In the genomic region with DNA sequence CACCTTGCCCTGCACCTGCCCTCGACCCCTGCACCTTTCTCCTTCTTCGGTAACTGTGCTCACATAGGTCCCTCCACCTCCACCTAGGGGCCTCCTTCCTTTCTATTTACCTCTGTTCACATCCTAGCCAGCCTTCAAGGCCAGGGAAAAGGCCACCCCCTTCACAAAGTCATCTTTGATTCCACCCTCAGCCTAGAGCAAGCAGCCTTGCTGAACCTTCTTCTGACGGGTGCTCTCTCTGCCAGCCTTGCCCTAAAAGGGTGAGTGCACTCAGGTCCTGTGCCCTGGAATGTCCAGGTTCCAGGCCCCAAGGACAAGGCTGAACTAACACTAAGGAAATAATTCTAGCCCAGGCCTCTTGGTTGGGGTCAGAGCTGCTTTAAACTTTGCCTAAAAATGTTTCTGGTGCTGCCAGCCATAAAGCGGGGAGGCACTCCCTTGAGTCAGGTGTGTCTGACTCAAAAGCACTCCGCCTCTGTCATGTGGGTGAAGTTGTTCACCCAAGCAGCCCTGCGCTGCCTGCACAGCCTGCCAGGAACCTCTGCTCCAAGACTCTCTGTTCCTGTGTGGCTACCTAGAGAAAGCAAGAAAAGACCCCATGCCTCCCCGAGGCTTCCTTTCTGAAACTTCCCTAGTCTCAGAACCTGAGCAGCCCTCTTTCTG, we compare ENCODE assay signal across 19 cellular contexts. TPM values are rescaled to one million over a fixed set of nuclear protein-coding genes. Genes with fewer than 3 reads are reported as not detected.
DNase-seq lines count a peak whose midpoint lies in the region; ATAC-seq and TF ChIP-seq lines count a peak whose summit lies in the region.
"Had no signal": no experiment of that assay in that cellular context is flagged by ENCODE, and none has a peak within 500 bp of the region (broad histone marks: within the 10 kb centered on the region; RNA-seq: fewer than 3 reads in every experiment).

No MANE protein-coding gene starts in this region.

- no peak overlapping the region for H3K27ac ChIP-seq in naive thymus-derived CD4-positive, alpha-beta T cell (ENCODE audit: low read depth, low read length)
- no peak overlapping the region for H3K27ac ChIP-seq in upper lobe of right lung
- H3K27ac ChIP-seq: brain microvascular endothelial cell, gastrocnemius medialis had no signal

- H3K27ac Mint-ChIP-seq in activated naive CD4-positive, alpha-beta T cell treated with anti-CD3 and anti-CD28 coated beads for 36 hours, result no peak overlapping the region
- no peak overlapping the region for H3K27ac Mint-ChIP-seq in activated naive CD8-positive, alpha-beta T cell treated with anti-CD3 and anti-CD28 coated beads, Interleukin-2, amount 50 U/mL, for 24 hours
- H3K27ac Mint-ChIP-seq in naive thymus-derived CD4-positive, alpha-beta T cell, result peak overlapping the region in 8 of 9 donors; percentile 32 to 92 (median 43)
- H3K27ac Mint-ChIP-seq: stimulated activated naive CD8-positive, alpha-beta T cell treated with anti-CD3 and anti-CD28 coated beads, Interleukin-15, Interleukin-2, amounts not matched to agents 100 ng/mL and 50 ng/mL, for 24 hours; T-helper 1 cell treated with Interleukin-12 subunit alpha and Interleukin-12 subunit beta and Interleukin-4 antibody, amounts not matched to agents 30 μg/mL and 1 μg/mL, for 36 hours had no signal

- H3K36me3 Mint-ChIP-seq in activated naive CD4-positive, alpha-beta T cell treated with anti-CD3 and anti-CD28 coated beads for 36 hours (ENCODE audit: low read depth), result no peaks in the 10 kb centered on the region
- peaks cover 1% of the 10 kb centered on the region for H3K36me3 Mint-ChIP-seq in activated naive CD8-positive, alpha-beta T cell treated with anti-CD3 and anti-CD28 coated beads, Interleukin-2, amount 50 U/mL, for 24 hours (ENCODE audit: low read depth)
- H3K36me3 Mint-ChIP-seq in naive thymus-derived CD4-positive, alpha-beta T cell, result peaks cover 0 to 4% (median 0%) of the 10 kb centered on the region in 5 donors

- TF ChIP-seq CTCF in upper lobe of right lung (IDR thresholded peaks at IDR 0.05), result no peak

- no peaks in the 10 kb centered on the region for H3K9me3 Mint-ChIP-seq in activated naive CD4-positive, alpha-beta T cell treated with anti-CD3 and anti-CD28 coated beads for 36 hours
- H3K9me3 Mint-ChIP-seq in activated naive CD8-positive, alpha-beta T cell treated with anti-CD3 and anti-CD28 coated beads, Interleukin-2, amount 50 U/mL, for 24 hours, result no peaks in the 10 kb centered on the region
- H3K9me3 Mint-ChIP-seq in naive thymus-derived CD4-positive, alpha-beta T cell, result peaks cover 0 to 22% (median 0%) of the 10 kb centered on the region in 11 donors
- H3K9me3 Mint-ChIP-seq: stimulated activated naive CD8-positive, alpha-beta T cell treated with anti-CD3 and anti-CD28 coated beads, Interleukin-15, Interleukin-2, amounts not matched to agents 100 ng/mL and 50 ng/mL, for 24 hours; T-helper 1 cell treated with Interleukin-12 subunit alpha and Interleukin-12 subunit beta and Interleukin-4 antibody, amounts not matched to agents 30 μg/mL and 1 μg/mL, for 36 hours had no signal

- no peak overlapping the region for H3K4me3 ChIP-seq in naive thymus-derived CD4-positive, alpha-beta T cell (ENCODE audit: low read length)
- H3K4me3 ChIP-seq in upper lobe of right lung, result no peak overlapping the region
- H3K4me3 ChIP-seq: gastrocnemius medialis had no signal

- H3K27me3 ChIP-seq in naive thymus-derived CD4-positive, alpha-beta T cell (ENCODE audit: control insufficient read depth in 2 of 2, insufficient read depth in 2 of 2, low read length in 2 of 2), result no peaks in the 10 kb centered on the region
- no peaks in the 10 kb centered on the region for H3K27me3 ChIP-seq in upper lobe of right lung
- H3K27me3 ChIP-seq: brain microvascular endothelial cell had no signal

- H3K4me1 Mint-ChIP-seq in activated naive CD4-positive, alpha-beta T cell treated with anti-CD3 and anti-CD28 coated beads for 36 hours (ENCODE audit: low read depth), result peaks cover 22% of the 10 kb centered on the region
- peaks cover 26% of the 10 kb centered on the region for H3K4me1 Mint-ChIP-seq in activated naive CD8-positive, alpha-beta T cell treated with anti-CD3 and anti-CD28 coated beads, Interleukin-2, amount 50 U/mL, for 24 hours
- H3K4me1 Mint-ChIP-seq in naive thymus-derived CD4-positive, alpha-beta T cell, result peaks cover 10 to 44% (median 21%) of the 10 kb centered on the region in 7 donors

- CTCF ChIA-PET in activated naive CD4-positive, alpha-beta T cell treated with anti-CD3 and anti-CD28 coated beads for 36 hours (lab: Charles Lee), result interaction anchor here (1.3 kb wide), 1 partner anchor 39 kb away, joined by 3 read pairs; no protein-coding TSS in a partner anchor
- CTCF ChIA-PET in naive thymus-derived CD4-positive, alpha-beta T cell (lab: Charles Lee), result no interaction called here

- peak; percentile 65 for DNase-seq in activated naive CD4-positive, alpha-beta T cell treated with anti-CD3 and anti-CD28 coated beads for 36 hours
- DNase-seq in activated naive CD4-positive, alpha-beta T cell treated with Interleukin-2 at 50 U/mL for 16 hours, result no peak
- peak; percentile 26 for DNase-seq in activated naive CD8-positive, alpha-beta T cell treated with anti-CD3 and anti-CD28 coated beads, Interleukin-2, amount 50 U/mL, for 24 hours
- DNase-seq in naive thymus-derived CD4-positive, alpha-beta T cell, result peak in 3 of 9 donors; percentile 19 to 41 (median 38)
- DNase-seq in upper lobe of right lung (peak; percentile 30), NCI-H2227 (lab: John Stamatoyannopoulos, UW; ENCODE audit: unreplicated experiment) (no peak)
- DNase-seq: activated CD4-positive, CD25-positive, alpha-beta regulatory T cell treated with anti-CD3 and anti-CD28 coated beads, Interleukin-2, amount 50 U/mL, for 72 hours; activated effector memory CD4-positive, alpha-beta T cell treated with anti-CD3 and anti-CD28 coated beads, Interleukin-2, amount 50 U/mL, for 16 hours; brain microvascular endothelial cell; Calu3; gastrocnemius medialis; NCI-H1694 treated with DMSO at 0.1 percent for 48 hours; NCI-H774; stimulated activated CD4-positive, alpha-beta T cell treated with anti-CD3 and anti-CD28 coated beads, Interleukin-4, amount 100 ng/mL, for 4 hours had no signal

- ATAC-seq in activated naive CD8-positive, alpha-beta T cell treated with anti-CD3 and anti-CD28 coated beads, Interleukin-2, amount 50 U/mL, for 24 hours, result peak; percentile 85
- peak; percentile 63 for ATAC-seq in naive thymus-derived CD4-positive, alpha-beta T cell
- no peak for ATAC-seq in upper lobe of right lung
- ATAC-seq in GM21360 (IDR thresholded peaks at IDR 0.05; ENCODE audit: unreplicated experiment), result no peak
- no peak for ATAC-seq in HG03469 (IDR thresholded peaks at IDR 0.05; ENCODE audit: unreplicated experiment)
- ATAC-seq: gastrocnemius medialis had no signal

- intact Hi-C loops in activated naive CD4-positive, alpha-beta T cell treated with anti-CD3 and anti-CD28 coated beads for 36 hours (cut with micrococcal nuclease), result no loop called here
- intact Hi-C loops in naive thymus-derived CD4-positive, alpha-beta T cell (cut with micrococcal nuclease), result no loop called here
- intact Hi-C loops in upper lobe of right lung (cut with DNase I), result no loop called here

- H3K36me3 ChIP-seq in naive thymus-derived CD4-positive, alpha-beta T cell (ENCODE audit: control insufficient read depth in 2 of 3, insufficient read depth in 3 of 3, low read length in 3 of 3), result no peaks in the 10 kb centered on the region
- H3K36me3 ChIP-seq in upper lobe of right lung, result no peaks in the 10 kb centered on the region
- H3K36me3 ChIP-seq: brain microvascular endothelial cell, gastrocnemius medialis had no signal

- H3K9me3 ChIP-seq in naive thymus-derived CD4-positive, alpha-beta T cell (ENCODE audit: control insufficient read depth in 2 of 3, low read length in 3 of 3), result no peaks in the 10 kb centered on the region
- H3K9me3 ChIP-seq in upper lobe of right lung, result no peaks in the 10 kb centered on the region
- H3K9me3 ChIP-seq: gastrocnemius medialis had no signal

- no peaks in the 10 kb centered on the region for H3K27me3 Mint-ChIP-seq in activated naive CD4-positive, alpha-beta T cell treated with anti-CD3 and anti-CD28 coated beads for 36 hours (ENCODE audit: low read depth)
- H3K27me3 Mint-ChIP-seq in activated naive CD8-positive, alpha-beta T cell treated with anti-CD3 and anti-CD28 coated beads, Interleukin-2, amount 50 U/mL, for 24 hours, result peaks cover 4% of the 10 kb centered on the region
- peaks cover 0 to 11% (median 0%) of the 10 kb centered on the region in 5 donors for H3K27me3 Mint-ChIP-seq in naive thymus-derived CD4-positive, alpha-beta T cell

- POLR2A ChIA-PET in naive thymus-derived CD4-positive, alpha-beta T cell (lab: Charles Lee), result interaction anchor here (0.6 to 1.0 kb wide), 2 partner anchors 13 to 513 kb away, joined by 3 read pairs; no protein-coding TSS in a partner anchor

- H3K4me3 Mint-ChIP-seq in activated naive CD4-positive, alpha-beta T cell treated with anti-CD3 and anti-CD28 coated beads for 36 hours, result no peak overlapping the region
- no peak overlapping the region for H3K4me3 Mint-ChIP-seq in activated naive CD8-positive, alpha-beta T cell treated with anti-CD3 and anti-CD28 coated beads, Interleukin-2, amount 50 U/mL, for 24 hours
- peak overlapping the region in 6 of 10 donors; percentile 22 to 52 (median 32) for H3K4me3 Mint-ChIP-seq in naive thymus-derived CD4-positive, alpha-beta T cell
- H3K4me3 Mint-ChIP-seq: stimulated activated naive CD8-positive, alpha-beta T cell treated with anti-CD3 and anti-CD28 coated beads, Interleukin-15, Interleukin-2, amounts not matched to agents 100 ng/mL and 50 ng/mL, for 24 hours; T-helper 1 cell treated with Interleukin-12 subunit alpha and Interleukin-12 subunit beta and Interleukin-4 antibody, amounts not matched to agents 30 μg/mL and 1 μg/mL, for 36 hours had no signal

- peaks cover 0 to 16% of the 10 kb centered on the region in 2 donors for H3K4me1 ChIP-seq in naive thymus-derived CD4-positive, alpha-beta T cell (ENCODE audit: control insufficient read depth in 2 of 2, insufficient read depth in 2 of 2, low read length in 2 of 2)
- H3K4me1 ChIP-seq in upper lobe of right lung, result no peaks in the 10 kb centered on the region
- H3K4me1 ChIP-seq: gastrocnemius medialis had no signal

RNA-seq across cellular contexts. Expression of a gene that starts 9.2 kb away (rescaled TPM):
- 1 to 10 TPM; 1.8 to 1.9 TPM for total RNA-seq in activated naive CD4-positive, alpha-beta T cell treated with anti-CD3 and anti-CD28 coated beads for 36 hours
- 10 to 100 TPM in 1 of 5 experiments, 1 to 10 TPM in 1, under 1 TPM in 3; 0.11 to 10.6 (median 0.51) TPM for total RNA-seq in naive thymus-derived CD4-positive, alpha-beta T cell
- under 1 TPM in 1 of 2 donors, not detected in 1; 0.20 TPM for polyA plus RNA-seq in naive thymus-derived CD4-positive, alpha-beta T cell
- 0.35 TPM for total RNA-seq in upper lobe of right lung
- total RNA-seq: H4 had no signal

RNA-seq across cellular contexts. Expression of a gene that starts 25.3 kb away (rescaled TPM):
- 1 to 10 TPM; 1.1 to 1.5 TPM for total RNA-seq in activated naive CD4-positive, alpha-beta T cell treated with anti-CD3 and anti-CD28 coated beads for 36 hours
- 10 to 100 TPM in 2 of 5 experiments, 1 to 10 TPM in 3; 6.4 to 12.8 (median 9.5) TPM for total RNA-seq in naive thymus-derived CD4-positive, alpha-beta T cell
- 1 to 10 TPM; 2.6 to 3.3 TPM for polyA plus RNA-seq in naive thymus-derived CD4-positive, alpha-beta T cell
- total RNA-seq in upper lobe of right lung, result 0.69 TPM
- total RNA-seq: Calu3, gastrocnemius medialis, H4 had no signal

Comparison
In these comparisons a context has a peak if more than half of its experiments do, and no peak if none do; other contexts are left out.
1. DNase-seq: peak in activated naive CD4-positive, alpha-beta T cell treated with anti-CD3 and anti-CD28 coated beads for 36 hours (single experiment), activated naive CD8-positive, alpha-beta T cell treated with anti-CD3 and anti-CD28 coated beads, Interleukin-2, amount 50 U/mL, for 24 hours (single experiment) and upper lobe of right lung (single experiment); none in activated naive CD4-positive, alpha-beta T cell treated with Interleukin-2 at 50 U/mL for 16 hours (single experiment) and NCI-H2227 (single experiment).
2. H3K27ac Mint-ChIP-seq: peak in naive thymus-derived CD4-positive, alpha-beta T cell (8 of 9); none in activated naive CD4-positive, alpha-beta T cell treated with anti-CD3 and anti-CD28 coated beads for 36 hours (single experiment) and activated naive CD8-positive, alpha-beta T cell treated with anti-CD3 and anti-CD28 coated beads, Interleukin-2, amount 50 U/mL, for 24 hours (single experiment).
3. H3K4me3 Mint-ChIP-seq: peak in naive thymus-derived CD4-positive, alpha-beta T cell (6 of 10); none in activated naive CD4-positive, alpha-beta T cell treated with anti-CD3 and anti-CD28 coated beads for 36 hours (single experiment) and activated naive CD8-positive, alpha-beta T cell treated with anti-CD3 and anti-CD28 coated beads, Interleukin-2, amount 50 U/mL, for 24 hours (single experiment).
4. ATAC-seq: peak in activated naive CD8-positive, alpha-beta T cell treated with anti-CD3 and anti-CD28 coated beads, Interleukin-2, amount 50 U/mL, for 24 hours (single experiment) and naive thymus-derived CD4-positive, alpha-beta T cell (single experiment); none in upper lobe of right lung (single experiment), GM21360 (single experiment) and HG03469 (single experiment).